ENCODE assay signal across 8 cellular contexts in the genomic region with DNA sequence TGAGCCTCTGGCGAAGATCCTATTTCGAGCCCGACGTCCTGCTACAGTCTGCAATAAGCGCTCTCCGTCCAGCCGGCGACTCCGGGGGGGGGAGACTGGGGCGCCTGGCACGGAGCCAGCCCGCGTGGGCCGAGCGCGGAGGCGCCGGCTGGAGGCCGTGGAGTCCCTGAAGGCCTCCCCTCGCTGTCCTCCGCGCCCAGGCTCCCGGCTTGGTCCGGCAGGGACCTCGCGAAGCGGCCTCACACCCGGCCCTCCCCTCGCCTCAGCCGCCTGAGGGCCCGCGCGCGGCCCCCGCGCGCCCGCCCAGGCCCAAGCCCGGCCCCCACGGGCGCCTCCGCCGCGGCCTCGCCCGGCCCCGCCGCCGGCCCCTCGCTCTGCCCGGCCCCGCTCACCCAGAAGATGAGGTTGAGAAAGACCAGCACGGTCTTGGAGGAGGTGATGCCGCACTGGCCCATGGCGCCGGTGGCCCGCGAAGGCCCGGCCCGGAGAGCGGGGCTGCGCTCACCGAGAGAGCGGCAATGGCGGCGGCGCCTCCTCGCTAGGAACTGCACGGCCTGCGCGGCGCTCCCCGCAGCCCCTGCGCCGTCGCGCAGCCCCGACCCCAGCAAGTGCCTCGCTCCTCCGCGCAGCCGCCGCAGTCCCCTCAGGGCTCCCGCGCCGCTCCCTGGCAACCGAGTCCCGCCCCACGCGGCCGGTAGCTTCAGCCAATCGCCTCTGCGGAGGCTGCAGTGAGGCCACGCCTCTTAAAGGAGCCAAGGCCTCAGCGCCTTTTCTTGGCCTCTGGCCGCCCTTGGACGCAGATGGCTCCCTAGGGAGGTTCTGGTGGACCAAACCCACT. TPM values are rescaled to one million over a fixed set of nuclear protein-coding genes. Genes with fewer than 3 reads are reported as not detected.
A peak's percentile ranks its signal among the peaks of the same experiment; 100 is the strongest.
DNase-seq lines count a peak whose midpoint lies in the region; ATAC-seq and TF ChIP-seq lines count a peak whose summit lies in the region.

TSPAN3 (minus strand) TSS at position 610 of the 838 bp plus-strand sequence; CDS start at position 455, 155 bp downstream.

- H3K4me3 Mint-ChIP-seq in activated T-cell treated with anti-CD3 and anti-CD28 coated beads, Interleukin-2, amount 50 U/mL, for 24 hours: peak within 1 kb of the TSS; percentile 85

- peak; percentile 86 for ATAC-seq in GM21737 (IDR thresholded peaks at IDR 0.05; ENCODE audit: unreplicated experiment)

- H3K27ac Mint-ChIP-seq in activated T-cell treated with anti-CD3 and anti-CD28 coated beads, Interleukin-2, amount 50 U/mL, for 24 hours: peak within 1 kb of the TSS; percentile 85

- H3K36me3 ChIP-seq in mucosa of rectum (ENCODE audit: control insufficient read depth in 2 of 2, insufficient read depth in 2 of 2, low read length in 2 of 2): no peaks in the 10 kb centered on the region

- H3K4me1 Mint-ChIP-seq in activated T-cell treated with anti-CD3 and anti-CD28 coated beads, Interleukin-2, amount 50 U/mL, for 24 hours (ENCODE audit: low read depth): peaks cover 34% of the 10 kb centered on the region

- no peaks in the 10 kb centered on the region for H3K27me3 ChIP-seq in mucosa of rectum (ENCODE audit: control insufficient read depth in 2 of 2, insufficient read depth in 2 of 2, low read length in 2 of 2)

- H3K4me3 ChIP-seq in mucosa of rectum (ENCODE audit: low read length in 2 of 2): peak within 1 kb of the TSS; percentile 77 to 87

- peak within 1 kb of the TSS; percentile 87 to 95 for H3K9ac ChIP-seq in mucosa of rectum (ENCODE audit: low read depth in 1 of 2, low read length in 2 of 2)

- H3K36me3 Mint-ChIP-seq in activated T-cell treated with anti-CD3 and anti-CD28 coated beads, Interleukin-2, amount 50 U/mL, for 24 hours (ENCODE audit: low read depth): peaks cover 15% of the 10 kb centered on the region

- H3K27ac ChIP-seq in mucosa of rectum (ENCODE audit: low read depth in 2 of 2, low read length in 2 of 2): peak within 1 kb of the TSS; percentile 94 to 96

- TF ChIP-seq POLR2A in erythroblast (IDR thresholded peaks at IDR 0.05; ENCODE audit: low read length): peak; percentile 70

- no peaks in the 10 kb centered on the region for H3K27me3 Mint-ChIP-seq in activated T-cell treated with anti-CD3 and anti-CD28 coated beads, Interleukin-2, amount 50 U/mL, for 24 hours

- DNase-seq in DMS53 treated with DMSO at 0.1 percent for 48 hours (lab: John Stamatoyannopoulos, UW; ENCODE audit: unreplicated experiment) (peak; percentile 79), KG1 (lab: John Stamatoyannopoulos, UW) (peak; percentile 75), erythroblast (lab: John Stamatoyannopoulos, UW) (peak; percentile 93 to 95)
- DNase-seq in activated T-cell treated with anti-CD3 and anti-CD28 coated beads, Interleukin-2, amount 50 U/mL, for 24 hours: peak; percentile 95
- DNase-seq in stimulated activated CD8-positive, alpha-beta memory T cell treated with anti-CD3 and anti-CD28 coated beads, Interleukin-4, amount 100 ng/mL, for 4 hours (ENCODE audit: low read depth in 2 of 2, low spot score in 1 of 2): peak; percentile 82 to 86

- H3K4me1 ChIP-seq in mucosa of rectum (ENCODE audit: control insufficient read depth in 2 of 2, insufficient read depth in 2 of 2, low read length in 2 of 2): peaks cover 26 to 37% of the 10 kb centered on the region in 2 donors

- H3K9me3 ChIP-seq in mucosa of rectum (ENCODE audit: control insufficient read depth in 2 of 2, low read length in 2 of 2): no peaks in the 10 kb centered on the region

- no peaks in the 10 kb centered on the region for H3K9me3 Mint-ChIP-seq in activated T-cell treated with anti-CD3 and anti-CD28 coated beads, Interleukin-2, amount 50 U/mL, for 24 hours

TF ChIP-seq in PFSK-1, 5 proteins besides CTCF, POLR2A, EP300 and RAD21:
- TF ChIP-seq SIN3A (IDR thresholded peaks at IDR 0.05; ENCODE audit: borderline replicate concordance, insufficient read depth, low read length) (0 out of 2 replicates have a peak, but pooled peaks have one; percentile 16), POLR2AphosphoS5 (IDR thresholded peaks at IDR 0.05; ENCODE audit: low read depth, low read length) (peak; percentile 88), FOXP2 (optimal IDR thresholded peaks at IDR 0.05; ENCODE audit: borderline replicate concordance, extremely low read depth, extremely low read length, insufficient read depth) (peak; percentile 47), TAF1 (IDR thresholded peaks at IDR 0.05; ENCODE audit: borderline replicate concordance, insufficient read depth, low read length) (peak; percentile 82)
- TF ChIP-seq, protein P1, sequence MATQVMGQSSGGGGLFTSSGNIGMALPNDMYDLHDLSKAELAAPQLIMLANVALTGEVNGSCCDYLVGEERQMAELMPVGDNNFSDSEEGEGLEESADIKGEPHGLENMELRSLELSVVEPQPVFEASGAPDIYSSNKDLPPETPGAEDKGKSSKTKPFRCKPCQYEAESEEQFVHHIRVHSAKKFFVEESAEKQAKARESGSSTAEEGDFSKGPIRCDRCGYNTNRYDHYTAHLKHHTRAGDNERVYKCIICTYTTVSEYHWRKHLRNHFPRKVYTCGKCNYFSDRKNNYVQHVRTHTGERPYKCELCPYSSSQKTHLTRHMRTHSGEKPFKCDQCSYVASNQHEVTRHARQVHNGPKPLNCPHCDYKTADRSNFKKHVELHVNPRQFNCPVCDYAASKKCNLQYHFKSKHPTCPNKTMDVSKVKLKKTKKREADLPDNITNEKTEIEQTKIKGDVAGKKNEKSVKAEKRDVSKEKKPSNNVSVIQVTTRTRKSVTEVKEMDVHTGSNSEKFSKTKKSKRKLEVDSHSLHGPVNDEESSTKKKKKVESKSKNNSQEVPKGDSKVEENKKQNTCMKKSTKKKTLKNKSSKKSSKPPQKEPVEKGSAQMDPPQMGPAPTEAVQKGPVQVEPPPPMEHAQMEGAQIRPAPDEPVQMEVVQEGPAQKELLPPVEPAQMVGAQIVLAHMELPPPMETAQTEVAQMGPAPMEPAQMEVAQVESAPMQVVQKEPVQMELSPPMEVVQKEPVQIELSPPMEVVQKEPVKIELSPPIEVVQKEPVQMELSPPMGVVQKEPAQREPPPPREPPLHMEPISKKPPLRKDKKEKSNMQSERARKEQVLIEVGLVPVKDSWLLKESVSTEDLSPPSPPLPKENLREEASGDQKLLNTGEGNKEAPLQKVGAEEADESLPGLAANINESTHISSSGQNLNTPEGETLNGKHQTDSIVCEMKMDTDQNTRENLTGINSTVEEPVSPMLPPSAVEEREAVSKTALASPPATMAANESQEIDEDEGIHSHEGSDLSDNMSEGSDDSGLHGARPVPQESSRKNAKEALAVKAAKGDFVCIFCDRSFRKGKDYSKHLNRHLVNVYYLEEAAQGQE (IDR thresholded peaks at IDR 0.05; ENCODE audit: insufficient read depth in 1 of 2, low read depth in 2 of 2, low read length in 2 of 2): no peak

RNA-seq across cellular contexts. Expression of gene TSPAN3, which starts in this region (rescaled TPM):
- polyA plus RNA-seq in PFSK-1 (2012; ENCODE audit: insufficient read length, low read depth): 198 TPM

Comparison
In these comparisons a context has a peak if more than half of its experiments do, and no peak if none do; other contexts are left out.
1. Peak in every context shown above with its lines: DNase-seq, ATAC-seq, H3K4me3 ChIP-seq and H3K27ac ChIP-seq.